8 cellular contexts compared by ENCODE assay signal in the genomic region with DNA sequence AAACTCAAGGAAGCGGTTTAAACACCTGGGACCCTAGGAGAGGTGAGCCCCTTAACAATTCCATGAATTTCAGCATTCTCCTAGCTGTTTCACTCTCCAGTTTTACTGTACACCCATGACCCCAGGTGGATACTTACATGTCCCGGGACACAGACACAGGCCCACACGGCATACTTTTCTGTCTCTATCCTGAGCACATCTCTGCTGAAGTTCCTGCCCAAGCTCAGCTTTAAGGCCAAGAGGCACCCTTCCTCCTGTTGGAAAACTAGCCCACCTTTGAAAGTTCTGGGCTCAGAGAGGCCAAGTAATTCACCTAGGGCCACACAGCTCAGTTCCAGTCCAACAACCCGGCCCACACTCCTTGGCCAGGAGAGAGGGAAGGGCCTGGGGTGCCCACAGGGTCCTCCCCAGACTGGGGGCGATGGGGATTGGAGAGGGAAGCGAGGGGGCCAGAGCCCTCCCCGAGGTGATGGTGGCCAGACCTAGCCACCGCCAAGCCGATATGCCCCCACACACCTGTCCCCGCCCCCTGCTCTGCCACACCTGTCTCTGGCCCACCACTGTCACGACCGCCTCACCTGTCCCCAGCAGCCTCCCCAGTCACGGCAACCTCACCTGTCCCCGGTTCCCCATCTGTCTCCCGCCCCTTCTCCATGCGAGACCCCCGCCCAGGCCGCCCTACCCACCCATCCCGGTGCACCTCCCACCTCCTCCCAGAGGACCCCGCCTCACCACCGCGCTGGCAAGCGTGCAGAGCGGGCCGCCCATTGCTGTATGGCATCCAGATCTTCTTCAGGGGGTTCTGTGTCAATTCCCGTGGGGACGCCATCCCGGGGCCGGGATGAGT. TPM values are rescaled to one million over a fixed set of nuclear protein-coding genes. Genes with fewer than 3 reads are reported as not detected.
DNase-seq lines count a peak whose midpoint lies in the region; ATAC-seq and TF ChIP-seq lines count a peak whose summit lies in the region.

No MANE protein-coding gene starts in this region.

- H3K9me3 Mint-ChIP-seq in IgD-negative memory B cell (no peaks in the 10 kb centered on the region), natural killer cell (no peaks in the 10 kb centered on the region)

- no peaks in the 10 kb centered on the region for H3K9me3 ChIP-seq in BLaER1 treated with 17β-estradiol and CSF1 and Interleukin-3, amounts not matched to agents 10 nM and 100 nM (replicated peaks in 1 of 11)

- peaks cover 14 to 22% (median 15%) of the 10 kb centered on the region in 3 donors for H3K4me1 Mint-ChIP-seq in IgD-negative memory B cell
- H3K4me1 Mint-ChIP-seq in natural killer cell, result peaks cover 20 to 38% of the 10 kb centered on the region in 2 donors

- peaks cover 0 to 13% (median 0%) of the 10 kb centered on the region in 11 experiments; a peak in 4 of 22 replicates for H3K36me3 ChIP-seq in BLaER1 treated with 17β-estradiol and CSF1 and Interleukin-3, amounts not matched to agents 10 nM and 100 nM

- H3K36me3 Mint-ChIP-seq in IgD-negative memory B cell (no peaks in the 10 kb centered on the region), natural killer cell (no peaks in the 10 kb centered on the region)

- TF ChIP-seq CTCF in choroid plexus epithelial cell (conservative IDR thresholded peaks at IDR 0.05; ENCODE audit: low read depth, low read length), result no peak
- TF ChIP-seq CTCF in natural killer cell (IDR thresholded peaks at IDR 0.05), result no peak

- intact Hi-C loops in natural killer cell (cut with micrococcal nuclease) (loop anchor here (2.0 kb wide), 1 partner anchor 77 kb away; no protein-coding TSS in a partner anchor), sciatic nerve (cut with DNase I) (loop anchor here (10.0 kb wide), 1 partner anchor 161 kb away; no protein-coding TSS in a partner anchor)

- no peak for ATAC-seq in natural killer cell
- no peak for ATAC-seq in sciatic nerve

- H3K27ac ChIP-seq in BLaER1 treated with 17β-estradiol and CSF1 and Interleukin-3, amounts not matched to agents 10 nM and 100 nM, result peak overlapping the region; percentile 29 to 91 (median 78); a peak in 19 of 22 replicates

- peak overlapping the region; percentile 87 to 98 (median 97) for H3K4me2 ChIP-seq in BLaER1 treated with 17β-estradiol and CSF1 and Interleukin-3, amounts not matched to agents 10 nM and 100 nM

- H3K9ac ChIP-seq in BLaER1 treated with 17β-estradiol and CSF1 and Interleukin-3, amounts not matched to agents 10 nM and 100 nM, result peak overlapping the region; percentile 62 to 81 (median 78)

- H3K4me3 ChIP-seq in BLaER1 treated with 17β-estradiol and CSF1 and Interleukin-3, amounts not matched to agents 10 nM and 100 nM, result peak overlapping the region; percentile 63 to 79 (median 71)
- peak overlapping the region; percentile 72 for H3K4me3 ChIP-seq in choroid plexus epithelial cell (ENCODE audit: low read depth, low read length)

- H3K27me3 ChIP-seq in BLaER1 treated with 17β-estradiol and CSF1 and Interleukin-3, amounts not matched to agents 10 nM and 100 nM, result no peaks in the 10 kb centered on the region

- H3K27me3 Mint-ChIP-seq in IgD-negative memory B cell, result no peaks in the 10 kb centered on the region
- no peaks in the 10 kb centered on the region for H3K27me3 Mint-ChIP-seq in natural killer cell (ENCODE audit: low read depth in 2 of 2)

- peak overlapping the region; percentile 79 to 97 (median 90) for H3K4me3 Mint-ChIP-seq in IgD-negative memory B cell
- H3K4me3 Mint-ChIP-seq in natural killer cell, result peak overlapping the region; percentile 93

- H4K20me1 ChIP-seq in BLaER1 treated with 17β-estradiol and CSF1 and Interleukin-3, amounts not matched to agents 10 nM and 100 nM, result no peaks in the 10 kb centered on the region

- peaks cover 85 to 95% (median 93%) of the 10 kb centered on the region in 10 experiments for H3K4me1 ChIP-seq in BLaER1 treated with 17β-estradiol and CSF1 and Interleukin-3, amounts not matched to agents 10 nM and 100 nM

- DNase-seq in choroid plexus epithelial cell (ENCODE audit: low read depth), result no peak
- no peak for DNase-seq in natural killer cell
- no peak for DNase-seq in NCI-H2107 (lab: John Stamatoyannopoulos, UW)
- no peak for DNase-seq in SHP77 treated with DMSO at 0.1 percent for 48 hours (lab: John Stamatoyannopoulos, UW)
- DNase-seq in AG20443 (ENCODE audit: low spot score), result no peak
- DNase-seq in sciatic nerve (ENCODE audit: low spot score), result no peak

- H3K27ac Mint-ChIP-seq in IgD-negative memory B cell, result peak overlapping the region; percentile 51 to 93 (median 69)
- peak overlapping the region; percentile 44 to 67 for H3K27ac Mint-ChIP-seq in natural killer cell

RNA-seq across cellular contexts. Expression of a gene that starts 0.4 kb away (rescaled TPM):
- polyA plus RNA-seq in IgD-negative memory B cell, result 1.5 TPM
- total RNA-seq in natural killer cell, result 1 to 10 TPM; 2.4 to 4.3 (median 3.6) TPM
- 7.9 TPM for total RNA-seq in sciatic nerve

RNA-seq across cellular contexts. Expression of a gene that starts 7.4 kb away (rescaled TPM):
- polyA plus RNA-seq in IgD-negative memory B cell, result not detected
- total RNA-seq in natural killer cell, result not detected
- not detected for total RNA-seq in sciatic nerve

RNA-seq across cellular contexts. Expression of a gene that starts 39.0 kb away (rescaled TPM):
- polyA plus RNA-seq in IgD-negative memory B cell, result not detected
- 1 to 10 TPM in 2 of 3 donors, under 1 TPM in 1; 0.54 to 1.7 (median 1.4) TPM for total RNA-seq in natural killer cell
- total RNA-seq in sciatic nerve, result 8.7 TPM

RNA-seq across cellular contexts. Expression of a gene that starts 52.2 kb away (rescaled TPM):
- 307 TPM for polyA plus RNA-seq in IgD-negative memory B cell
- total RNA-seq in natural killer cell (100 to 1,000 TPM; 211 to 237 (median 218) TPM), sciatic nerve (138 TPM)

RNA-seq across cellular contexts. Expression of a gene that starts 53.3 kb away (rescaled TPM):
- 147 TPM for polyA plus RNA-seq in IgD-negative memory B cell
- total RNA-seq in natural killer cell, result 100 to 1,000 TPM; 117 to 139 (median 124) TPM
- 96.9 TPM for total RNA-seq in sciatic nerve
